21 cellular contexts compared by ENCODE assay signal in genomic region chr2:40367032-40367431, GRCh38.
"Had no signal": no experiment of that assay in that cellular context is flagged by ENCODE, and none has a peak within 500 bp of the region (broad histone marks: within the 10 kb centered on the region; RNA-seq: fewer than 3 reads in every experiment).

No MANE protein-coding gene starts in this region.

- ATAC-seq: activated CD8-positive, alpha-beta T cell treated with anti-CD3 and anti-CD28 coated beads, Interleukin-2, amount 10 ng/mL, durations not matched to agents 7 days and 5 days; body of pancreas; gastroesophageal sphincter; left lobe of liver had no signal

- H3K9ac ChIP-seq: parathyroid adenoma had no signal

- H3K27me3 Mint-ChIP-seq: activated CD4-positive, alpha-beta T cell treated with anti-CD3 and anti-CD28 coated beads, Interleukin-2, amount 10 ng/mL, durations not matched to agents 24 days and 14 days; activated naive CD8-positive, alpha-beta T cell had no signal

- H3K36me3 ChIP-seq: gastroesophageal sphincter, tibial artery, uterus had no signal

- H3K79me2 ChIP-seq: parathyroid adenoma had no signal

- H3K27me3 ChIP-seq: body of pancreas, gastroesophageal sphincter, tibial artery, uterus had no signal

- H3K9me3 ChIP-seq: body of pancreas, gastroesophageal sphincter, tibial artery, uterus had no signal

- H3K36me3 Mint-ChIP-seq: activated naive CD8-positive, alpha-beta T cell had no signal

- H3K27ac ChIP-seq: body of pancreas, parathyroid adenoma, skin epidermis, tibial artery, uterus had no signal

- DNase-seq: activated CD4-positive, alpha-beta T cell treated with anti-CD3 and anti-CD28 coated beads, Interleukin-2, amount 10 ng/mL, durations not matched to agents 24 days and 14 days; activated CD4-positive, CD25-positive, alpha-beta regulatory T cell; activated CD8-positive, alpha-beta memory T cell treated with anti-CD3 and anti-CD28 coated beads, Interleukin-2, amount 50 U/mL, for 4 hours; activated CD8-positive, alpha-beta T cell treated with anti-CD3 and anti-CD28 coated beads, Interleukin-2, amount 10 ng/mL, durations not matched to agents 7 days and 5 days; activated gamma-delta T cell; activated T-cell treated with anti-CD3 and anti-CD28 coated beads, Interleukin-2, amount 50 U/mL, for 48 hours; amniotic stem cell; body of pancreas; islet precursor cell; midbrain; stimulated activated CD4-positive, alpha-beta T cell treated with anti-CD3 and anti-CD28 coated beads, Interleukin-15, amount 100 ng/mL, for 24 hours; stimulated activated CD4-positive, alpha-beta T cell treated with anti-CD3 and anti-CD28 coated beads, Interleukin-4, amount 100 ng/mL, for 1 hour; stimulated activated naive CD4-positive, alpha-beta T cell; tibial artery; uterus had no signal

- H3K4me1 ChIP-seq: parathyroid adenoma had no signal

- H3K27ac Mint-ChIP-seq: activated CD4-positive, alpha-beta T cell treated with anti-CD3 and anti-CD28 coated beads, Interleukin-2, amount 10 ng/mL, durations not matched to agents 24 days and 14 days; activated CD8-positive, alpha-beta T cell treated with anti-CD3 and anti-CD28 coated beads, Interleukin-2, amount 10 ng/mL, durations not matched to agents 7 days and 5 days; activated naive CD8-positive, alpha-beta T cell; T-helper 1 cell treated with Interleukin-12 subunit alpha and Interleukin-12 subunit beta and Interleukin-4 antibody, amounts not matched to agents 30 μg/mL and 1 μg/mL, for 36 hours had no signal

- H2AFZ ChIP-seq: parathyroid adenoma had no signal

- H3K4me3 Mint-ChIP-seq: activated CD4-positive, alpha-beta T cell treated with anti-CD3 and anti-CD28 coated beads, Interleukin-2, amount 10 ng/mL, durations not matched to agents 24 days and 14 days; activated CD8-positive, alpha-beta T cell treated with anti-CD3 and anti-CD28 coated beads, Interleukin-2, amount 10 ng/mL, durations not matched to agents 7 days and 5 days; activated naive CD8-positive, alpha-beta T cell; T-helper 1 cell treated with Interleukin-12 subunit alpha and Interleukin-12 subunit beta and Interleukin-4 antibody, amounts not matched to agents 30 μg/mL and 1 μg/mL, for 36 hours had no signal

- H3K4me3 ChIP-seq: body of pancreas, gastroesophageal sphincter, skin epidermis, tibial artery, uterus had no signal

- H3K9me3 Mint-ChIP-seq: activated CD4-positive, alpha-beta T cell treated with anti-CD3 and anti-CD28 coated beads, Interleukin-2, amount 10 ng/mL, durations not matched to agents 24 days and 14 days; T-helper 1 cell treated with Interleukin-12 subunit alpha and Interleukin-12 subunit beta and Interleukin-4 antibody, amounts not matched to agents 30 μg/mL and 1 μg/mL, for 36 hours had no signal
